In genomic region chr7:36970551-36971514, GRCh38 we compare ENCODE assay signal across 15 cellular contexts.
A peak's percentile ranks its signal among the peaks of the same experiment; 100 is the strongest.
DNase-seq lines count a peak whose midpoint lies in the region; ATAC-seq and TF ChIP-seq lines count a peak whose summit lies in the region.
"Had no signal": no experiment of that assay in that cellular context is flagged by ENCODE, and none has a peak within 500 bp of the region (broad histone marks: within the 10 kb centered on the region; RNA-seq: fewer than 3 reads in every experiment).

No MANE protein-coding gene starts in this region.

- POLR2A ChIA-PET in Caco-2 (lab: Charles Lee), result interaction anchor here (0.7 to 1.0 kb wide), 2 partner anchors 14 to 209 kb away, joined by 3 to 4 read pairs; no protein-coding TSS in a partner anchor

- H3K27me3 ChIP-seq in Caco-2 (replicated peaks; ENCODE audit: control insufficient read depth, insufficient read depth, low read length) (no peaks in the 10 kb centered on the region), Loucy (ENCODE audit: insufficient read depth, low read length, poor library complexity, severe bottlenecking) (no peaks in the 10 kb centered on the region), neural progenitor cell (no peaks in the 10 kb centered on the region), WERI-Rb-1 (ENCODE audit: insufficient read depth, low read depth, severe bottlenecking) (no peaks in the 10 kb centered on the region)
- H3K27me3 ChIP-seq: esophagus squamous epithelium, transverse colon had no signal

- H3K4me3 Mint-ChIP-seq in Caco-2 (ENCODE audit: unreplicated experiment), result peak overlapping the region; percentile 46
- peak overlapping the region; percentile 47 for H3K4me3 Mint-ChIP-seq in central memory CD8-positive, alpha-beta T cell
- H3K4me3 Mint-ChIP-seq in neural progenitor cell, result no peak overlapping the region

- ATAC-seq in central memory CD8-positive, alpha-beta T cell (replicated peaks; ENCODE audit: extremely low read depth, poor library complexity, severe bottlenecking), result no peak
- ATAC-seq in omental fat pad (ENCODE audit: low FRiP score), result no peak
- ATAC-seq: left cardiac atrium, PC-3 had no signal

- H3K36me3 ChIP-seq in Caco-2 (ENCODE audit: control insufficient read depth, insufficient read depth, low read length) (no peaks in the 10 kb centered on the region), Loucy (ENCODE audit: insufficient read depth, low read length) (peaks cover 4% of the 10 kb centered on the region; the same call in 1 of the 2 replicates), neural progenitor cell (no peaks in the 10 kb centered on the region), WERI-Rb-1 (no peaks in the 10 kb centered on the region)
- H3K36me3 ChIP-seq: esophagus squamous epithelium, transverse colon had no signal

- DNase-seq in Caco-2 (no peak), neural progenitor cell (ENCODE audit: low spot score) (no peak), omental fat pad (ENCODE audit: low spot score) (no peak), GM20000 (ENCODE audit: low spot score) (no peak), WERI-Rb-1 (no peak)
- no peak for DNase-seq in central memory CD8-positive, alpha-beta T cell (ENCODE audit: low spot score in 2 of 2)
- DNase-seq: esophagus squamous epithelium; left cardiac atrium; MV-4-11; NCI-H446; PC-3; SK-N-SH; stimulated activated CD8-positive, alpha-beta memory T cell treated with anti-CD3 and anti-CD28 coated beads, Interleukin-4, amount 100 ng/mL, for 48 hours; transverse colon had no signal

- TF ChIP-seq CTCF in Caco-2 (IDR thresholded peaks at IDR 0.05; ENCODE audit: insufficient read depth in 1 of 2, low read depth in 1 of 2, low read length in 1 of 2, severe bottlenecking in 1 of 2, unreplicated experiment in 1 of 2) (no peak), Loucy (conservative IDR thresholded peaks at IDR 0.05; ENCODE audit: low read length) (no peak), neural progenitor cell (IDR thresholded peaks at IDR 0.05) (no peak), omental fat pad (IDR thresholded peaks at IDR 0.05) (no peak), GM20000 (IDR thresholded peaks at IDR 0.05; ENCODE audit: extremely low read depth, missing control alignments) (no peak), WERI-Rb-1 (IDR thresholded peaks at IDR 0.05; ENCODE audit: low read depth, low read length) (no peak)

- H3F3A ChIP-seq in Loucy (ENCODE audit: low read depth), result no peaks in the 10 kb centered on the region
- peaks cover 26% of the 10 kb centered on the region for H3F3A ChIP-seq in neural progenitor cell (ENCODE audit: low read depth)

- H2AFZ ChIP-seq in Loucy (ENCODE audit: low read length) (no peak overlapping the region), neural progenitor cell (replicated peaks) (no peak overlapping the region)

- H3K27ac ChIP-seq in neural progenitor cell (peak overlapping the region; percentile 42), WERI-Rb-1 (no peak overlapping the region)
- H3K27ac ChIP-seq: transverse colon had no signal

- peaks cover 19% of the 10 kb centered on the region for H3K9me3 ChIP-seq in Caco-2
- no peaks in the 10 kb centered on the region for H3K9me3 ChIP-seq in Loucy (ENCODE audit: insufficient read depth, low read depth, low read length)
- no peaks in the 10 kb centered on the region for H3K9me3 ChIP-seq in neural progenitor cell (ENCODE audit: low read depth)
- H3K9me3 ChIP-seq in WERI-Rb-1 (ENCODE audit: severe bottlenecking), result no peaks in the 10 kb centered on the region
- H3K9me3 ChIP-seq: esophagus squamous epithelium, transverse colon had no signal

- H3K27me3 Mint-ChIP-seq in Caco-2 (ENCODE audit: insufficient read depth, unreplicated experiment) (no peaks in the 10 kb centered on the region), neural progenitor cell (ENCODE audit: insufficient read depth, low read depth) (peaks cover 2% of the 10 kb centered on the region)
- H3K27me3 Mint-ChIP-seq in central memory CD8-positive, alpha-beta T cell, result no peaks in the 10 kb centered on the region

- H3K79me2 ChIP-seq in Loucy (ENCODE audit: insufficient read depth, low read length), result no peaks in the 10 kb centered on the region; the same call in 1 of the 2 replicates
- H3K79me2 ChIP-seq in neural progenitor cell (ENCODE audit: low read depth), result no peaks in the 10 kb centered on the region

- H3K36me3 Mint-ChIP-seq in Caco-2 (ENCODE audit: insufficient read depth, unreplicated experiment), result peaks cover 18% of the 10 kb centered on the region
- H3K36me3 Mint-ChIP-seq in central memory CD8-positive, alpha-beta T cell (ENCODE audit: insufficient read depth), result peaks cover 2% of the 10 kb centered on the region
- H3K36me3 Mint-ChIP-seq in neural progenitor cell, result peaks cover 5% of the 10 kb centered on the region

- H3K4me1 ChIP-seq in Caco-2 (peaks cover 34% of the 10 kb centered on the region), Loucy (ENCODE audit: insufficient read depth, low read length, poor library complexity, severe bottlenecking) (peaks cover 22% of the 10 kb centered on the region), neural progenitor cell (peaks cover 28% of the 10 kb centered on the region)

- no peak overlapping the region for H3K9ac ChIP-seq in Loucy (ENCODE audit: low read depth, low read length, poor library complexity, severe bottlenecking)
- H3K9ac ChIP-seq in neural progenitor cell, result no peak overlapping the region
- H3K9ac ChIP-seq: SK-N-SH had no signal

- H3K4me1 Mint-ChIP-seq in Caco-2 (ENCODE audit: low read depth, unreplicated experiment) (peaks cover 25% of the 10 kb centered on the region), neural progenitor cell (peaks cover 21% of the 10 kb centered on the region)
- peaks cover 30% of the 10 kb centered on the region for H3K4me1 Mint-ChIP-seq in central memory CD8-positive, alpha-beta T cell

- BruUV-seq in Caco-2 (replicated peaks; lab: Mats Ljungman, UMichigan), result TSS peak; percentile 44

- peak overlapping the region; percentile 83 for H3K27ac Mint-ChIP-seq in Caco-2 (ENCODE audit: unreplicated experiment)
- H3K27ac Mint-ChIP-seq in central memory CD8-positive, alpha-beta T cell (ENCODE audit: low read depth), result peak overlapping the region; percentile 12
- no peak overlapping the region for H3K27ac Mint-ChIP-seq in neural progenitor cell

- H3K9me3 Mint-ChIP-seq in Caco-2 (ENCODE audit: unreplicated experiment) (peaks cover 28% of the 10 kb centered on the region), neural progenitor cell (no peaks in the 10 kb centered on the region)
- H3K9me3 Mint-ChIP-seq in central memory CD8-positive, alpha-beta T cell, result no peaks in the 10 kb centered on the region

- intact Hi-C loops in Caco-2 (cut with micrococcal nuclease; ENCODE audit: unreplicated experiment), result loop anchor here (1.0 to 10.0 kb wide), 7 partner anchors 25 to 227 kb away; no protein-coding TSS in a partner anchor

- CTCF ChIA-PET in Caco-2 (lab: Charles Lee), result interaction anchor here (0.6 to 3.1 kb wide), 9 partner anchors 13 to 483 kb away, joined by 3 to 25 read pairs (median 3); no protein-coding TSS in a partner anchor

- peaks cover 13% of the 10 kb centered on the region for H4K20me1 ChIP-seq in Loucy (ENCODE audit: insufficient read depth, low read length, poor library complexity, severe bottlenecking)
- H4K20me1 ChIP-seq in neural progenitor cell (ENCODE audit: low read depth), result no peaks in the 10 kb centered on the region

- H3K4me3 ChIP-seq in Caco-2 (ENCODE audit: low read depth, low read length) (no peak overlapping the region), Loucy (ENCODE audit: low read length, poor library complexity, severe bottlenecking) (no peak overlapping the region), neural progenitor cell (no peak overlapping the region), WERI-Rb-1 (ENCODE audit: low read depth, low read length) (no peak overlapping the region)
- H3K4me3 ChIP-seq: esophagus squamous epithelium, transverse colon had no signal

- H3K9me2 ChIP-seq in Loucy (replicated peaks; ENCODE audit: low read depth, low read length), result no peaks in the 10 kb centered on the region
- H3K9me2 ChIP-seq: SK-N-SH had no signal

- H3K4me2 ChIP-seq in Loucy (ENCODE audit: low read depth, low read length, poor library complexity, severe bottlenecking) (peak overlapping the region; percentile 7), neural progenitor cell (peak overlapping the region; percentile 30)
- H3K4me2 ChIP-seq: SK-N-SH had no signal
